Comparison of ENCODE assay signal across 14 cellular contexts in genomic region chr1:156673387-156674121, GRCh38. TPM values are rescaled to one million over a fixed set of nuclear protein-coding genes. Genes with fewer than 3 reads are reported as not detected.
DNase-seq lines count a peak whose midpoint lies in the region; ATAC-seq and TF ChIP-seq lines count a peak whose summit lies in the region.
"Had no signal": no experiment of that assay in that cellular context is flagged by ENCODE, and none has a peak within 500 bp of the region (broad histone marks: within the 10 kb centered on the region; RNA-seq: fewer than 3 reads in every experiment).

No MANE protein-coding gene starts in this region.

- DNase-seq in ELF-1 (ENCODE audit: low read depth, low spot score) (peak; percentile 97), T-helper 17 cell (no peak), right atrium auricular region (ENCODE audit: low spot score) (no peak), neuronal stem cell (ENCODE audit: low spot score) (peak; percentile 97), foreskin melanocyte (no peak), GM19240 (ENCODE audit: insufficient read length, low spot score) (no peak), germinal center (ENCODE audit: low spot score) (no peak)
- no peak for DNase-seq in naive thymus-derived CD8-positive, alpha-beta T cell
- DNase-seq: activated T-cell treated with anti-CD3 and anti-CD28 coated beads, Interleukin-2, amount 50 U/mL, for 4 hours; KBM-7; stomach had no signal

- H3K9me3 ChIP-seq in T-helper 17 cell (ENCODE audit: control insufficient read depth, low read length, poor library complexity, severe bottlenecking) (no peaks in the 10 kb centered on the region), right atrium auricular region (no peaks in the 10 kb centered on the region), neuronal stem cell (replicated peaks in 1 of 2; ENCODE audit: control insufficient read depth in 2 of 2, insufficient read depth in 1 of 2, low read depth in 1 of 2, low read length in 2 of 2) (peaks cover 2 to 10% of the 10 kb centered on the region in 2 donors)
- H3K9me3 ChIP-seq: left lung, stomach had no signal

- H3K4ac ChIP-seq in neuronal stem cell (ENCODE audit: low read length), result peak overlapping the region; percentile 61

- H2AK5ac ChIP-seq in neuronal stem cell (ENCODE audit: low read depth, low read length), result peak overlapping the region; percentile 98

- peaks cover 67% of the 10 kb centered on the region for H3K27me3 Mint-ChIP-seq in T-helper 17 cell
- H3K27me3 Mint-ChIP-seq in naive thymus-derived CD8-positive, alpha-beta T cell, result peaks cover 16 to 65% (median 45%) of the 10 kb centered on the region in 5 donors

- peak overlapping the region; percentile 96 for H3K4me2 ChIP-seq in neuronal stem cell (ENCODE audit: insufficient read depth, low read length, poor library complexity, severe bottlenecking)

- H3K4me1 Mint-ChIP-seq in T-helper 17 cell, result peaks cover 8% of the 10 kb centered on the region
- peaks cover 13 to 18% (median 15%) of the 10 kb centered on the region in 4 donors for H3K4me1 Mint-ChIP-seq in naive thymus-derived CD8-positive, alpha-beta T cell

- H3K4me3 ChIP-seq in right atrium auricular region (peak overlapping the region; percentile 14 to 71), neuronal stem cell (ENCODE audit: low read length in 2 of 2) (peak overlapping the region; percentile 83 to 99)

- H3K36me3 ChIP-seq in right atrium auricular region, result peaks cover 41% of the 10 kb centered on the region
- peaks cover 33 to 47% of the 10 kb centered on the region in 2 donors for H3K36me3 ChIP-seq in neuronal stem cell (replicated peaks in 1 of 2; ENCODE audit: control insufficient read depth in 2 of 2, insufficient read depth in 2 of 2, low read length in 2 of 2)
- H3K36me3 ChIP-seq: left lung, stomach had no signal

- H3K18ac ChIP-seq in neuronal stem cell (ENCODE audit: low read length), result peak overlapping the region; percentile 100

- no peak overlapping the region for H2AFZ ChIP-seq in neuronal stem cell (ENCODE audit: low read length)

- no peak for TF ChIP-seq CTCF in right atrium auricular region (IDR thresholded peaks at IDR 0.05)

- peaks cover 15% of the 10 kb centered on the region for H3K79me1 ChIP-seq in neuronal stem cell (ENCODE audit: low read depth, low read length)

- no peak overlapping the region for H3K4me3 Mint-ChIP-seq in T-helper 17 cell
- H3K4me3 Mint-ChIP-seq in naive thymus-derived CD8-positive, alpha-beta T cell, result no peak overlapping the region
- H3K4me3 Mint-ChIP-seq: activated T-cell treated with anti-CD3 and anti-CD28 coated beads, Interleukin-2, amount 50 U/mL, for 4 hours; dendritic cell treated with granulocyte-macrophage colony-stimulating factor and Interleukin-4, amounts not matched to agents 40 ng/mL and 50 ng/mL, for 4 days had no signal

- POLR2A ChIA-PET in naive thymus-derived CD8-positive, alpha-beta T cell (lab: Charles Lee), result no interaction called here

- H3K27ac Mint-ChIP-seq in T-helper 17 cell, result peak overlapping the region; percentile 19
- peak overlapping the region in 1 of 10 donors; percentile 4 for H3K27ac Mint-ChIP-seq in naive thymus-derived CD8-positive, alpha-beta T cell
- H3K27ac Mint-ChIP-seq: dendritic cell treated with granulocyte-macrophage colony-stimulating factor and Interleukin-4, amounts not matched to agents 40 ng/mL and 50 ng/mL, for 4 days had no signal

- H3K27ac ChIP-seq in right atrium auricular region (peak overlapping the region; percentile 90 to 96), neuronal stem cell (replicated peaks; ENCODE audit: low read length) (peak overlapping the region; percentile 100)

- H4K91ac ChIP-seq in neuronal stem cell (ENCODE audit: low read depth, low read length, poor library complexity), result peak overlapping the region; percentile 95

- ATAC-seq in T-helper 17 cell, result no peak
- ATAC-seq in naive thymus-derived CD8-positive, alpha-beta T cell, result no peak
- ATAC-seq: activated T-cell treated with anti-CD3 and anti-CD28 coated beads, Interleukin-2, amount 50 U/mL, for 4 hours; left lung had no signal

- H3K14ac ChIP-seq in neuronal stem cell (ENCODE audit: low read length), result peak overlapping the region; percentile 91

- peaks cover 16% of the 10 kb centered on the region for H3K36me3 Mint-ChIP-seq in T-helper 17 cell (ENCODE audit: low read depth)
- H3K36me3 Mint-ChIP-seq in naive thymus-derived CD8-positive, alpha-beta T cell, result peaks cover 0 to 1% (median 0%) of the 10 kb centered on the region in 3 donors

- H3K9ac ChIP-seq in neuronal stem cell (ENCODE audit: low read depth, low read length, poor library complexity), result peak overlapping the region; percentile 99

- WGBS in neuronal stem cell (ENCODE audit: extremely low coverage in 2 of 2, insufficient read length in 2 of 2, insufficient replicate concordance in 1 of 2), 2 donors, result no CpG with 5 or more reads among the region's 8 CpGs

- H2BK12ac ChIP-seq in neuronal stem cell (ENCODE audit: low read length), result peak overlapping the region; percentile 82

- H3K27me3 ChIP-seq in right atrium auricular region (no peaks in the 10 kb centered on the region), neuronal stem cell (ENCODE audit: control insufficient read depth in 3 of 3, insufficient read depth in 3 of 3, low read depth in 1 of 3, low read length in 3 of 3) (peaks cover 0 to 3% (median 0%) of the 10 kb centered on the region in 3 experiments)

- H3K4me1 ChIP-seq in right atrium auricular region (peaks cover 0 to 82% of the 10 kb centered on the region in 2 donors), neuronal stem cell (ENCODE audit: control insufficient read depth in 2 of 2, insufficient read depth in 1 of 2, low read depth in 1 of 2, low read length in 2 of 2) (peaks cover 51 to 63% of the 10 kb centered on the region in 2 donors)

- H3K9me3 Mint-ChIP-seq in naive thymus-derived CD8-positive, alpha-beta T cell, result no peaks in the 10 kb centered on the region
- H3K9me3 Mint-ChIP-seq: activated T-cell treated with anti-CD3 and anti-CD28 coated beads, Interleukin-2, amount 50 U/mL, for 4 hours; dendritic cell treated with granulocyte-macrophage colony-stimulating factor and Interleukin-4, amounts not matched to agents 40 ng/mL and 50 ng/mL, for 4 days had no signal

- peak overlapping the region; percentile 100 for H2BK5ac ChIP-seq in neuronal stem cell (ENCODE audit: low read length)

- H4K8ac ChIP-seq in neuronal stem cell (ENCODE audit: low read depth, low read length), result no peak overlapping the region

- peak overlapping the region; percentile 93 for H2BK120ac ChIP-seq in neuronal stem cell (ENCODE audit: low read depth, low read length)

- no peak overlapping the region for H3K23ac ChIP-seq in neuronal stem cell (ENCODE audit: low read depth, low read length, poor library complexity)

- peak overlapping the region; percentile 79 for H2BK15ac ChIP-seq in neuronal stem cell (ENCODE audit: low read length)

RNA-seq across cellular contexts. Expression of gene NES, which starts 3.7 kb away (rescaled TPM):
- total RNA-seq in T-helper 17 cell, result not detected
- 100 to 1,000 TPM; 134 to 173 TPM for total RNA-seq in right atrium auricular region
- polyA plus RNA-seq in neuronal stem cell (2013, experiment 1 of 2), result 150 TPM
- 143 TPM for polyA plus RNA-seq in neuronal stem cell (2013, experiment 2 of 2)
- not detected for total RNA-seq in naive thymus-derived CD8-positive, alpha-beta T cell
- not detected for polyA plus RNA-seq in naive thymus-derived CD8-positive, alpha-beta T cell

RNA-seq across cellular contexts. Expression of gene BCAN, which starts 31.6 kb away (rescaled TPM):
- total RNA-seq in T-helper 17 cell (not detected), right atrium auricular region (not detected)
- polyA plus RNA-seq in neuronal stem cell (2013, experiment 1 of 2), result 0.89 TPM
- 0.54 TPM for polyA plus RNA-seq in neuronal stem cell (2013, experiment 2 of 2)
- total RNA-seq in naive thymus-derived CD8-positive, alpha-beta T cell, result not detected
- not detected for polyA plus RNA-seq in naive thymus-derived CD8-positive, alpha-beta T cell
- total RNA-seq: activated T-cell treated with anti-CD3 and anti-CD28 coated beads, Interleukin-2, amount 50 U/mL, for 4 hours had no signal

RNA-seq across cellular contexts. Expression of gene CRABP2, which starts 31.8 kb away (rescaled TPM):
- total RNA-seq in T-helper 17 cell (1 to 10 TPM; 1.5 to 4.5 TPM), right atrium auricular region (1 to 10 TPM in 1 of 2 donors, under 1 TPM in 1; 0.67 to 2.5 TPM)
- polyA plus RNA-seq in neuronal stem cell (2013, experiment 1 of 2), result 479 TPM
- polyA plus RNA-seq in neuronal stem cell (2013, experiment 2 of 2), result 474 TPM
- 1 to 10 TPM in 1 of 2 experiments, under 1 TPM in 1; 0.44 to 2.9 TPM for total RNA-seq in naive thymus-derived CD8-positive, alpha-beta T cell
- polyA plus RNA-seq in naive thymus-derived CD8-positive, alpha-beta T cell, result not detected

RNA-seq across cellular contexts. Expression of gene HAPLN2, which starts 54.3 kb away (rescaled TPM):
- under 1 TPM in 1 of 2 donors, not detected in 1; 0.35 TPM for total RNA-seq in T-helper 17 cell
- 1 to 10 TPM; 1.2 to 1.8 TPM for total RNA-seq in right atrium auricular region
- polyA plus RNA-seq in neuronal stem cell (2013, experiment 1 of 2), result 1.8 TPM
- 1.7 TPM for polyA plus RNA-seq in neuronal stem cell (2013, experiment 2 of 2)
- under 1 TPM; 0.39 to 0.58 TPM for total RNA-seq in naive thymus-derived CD8-positive, alpha-beta T cell
- not detected for polyA plus RNA-seq in naive thymus-derived CD8-positive, alpha-beta T cell
- total RNA-seq: activated T-cell treated with anti-CD3 and anti-CD28 coated beads, Interleukin-2, amount 50 U/mL, for 4 hours; stomach had no signal
- polyA plus RNA-seq: BJ had no signal

RNA-seq across cellular contexts. Expression of gene METTL25B, which starts 54.7 kb away (rescaled TPM):
- total RNA-seq in T-helper 17 cell, result 10 to 100 TPM; 13.1 to 21.6 TPM
- total RNA-seq in right atrium auricular region, result 10 to 100 TPM in 1 of 2 donors, 1 to 10 TPM in 1; 7.4 to 15.6 TPM
- polyA plus RNA-seq in neuronal stem cell (2013, experiment 1 of 2), result 48.9 TPM
- polyA plus RNA-seq in neuronal stem cell (2013, experiment 2 of 2), result 45.3 TPM
- 10 to 100 TPM; 33.6 to 39.3 TPM for total RNA-seq in naive thymus-derived CD8-positive, alpha-beta T cell
- 1 to 10 TPM; 2.3 to 6.7 (median 5.6) TPM for polyA plus RNA-seq in naive thymus-derived CD8-positive, alpha-beta T cell

Comparison
In these comparisons a context has a peak if more than half of its experiments do, and no peak if none do; other contexts are left out.
1. DNase-seq: peak in ELF-1 (single experiment) and neuronal stem cell (single experiment); none in T-helper 17 cell (0 of 3), right atrium auricular region (single experiment), foreskin melanocyte (single experiment), naive thymus-derived CD8-positive, alpha-beta T cell (0 of 10), GM19240 (single experiment) and germinal center (single experiment).
2. RNA of gene NES, which starts 3.7 kb away (total RNA-seq): 134 to 173 TPM in right atrium auricular region; not detected in T-helper 17 cell and not detected in naive thymus-derived CD8-positive, alpha-beta T cell; every median in the first group is over 100 times any median in the second.